16 cellular contexts compared by ENCODE assay signal in the genomic region with DNA sequence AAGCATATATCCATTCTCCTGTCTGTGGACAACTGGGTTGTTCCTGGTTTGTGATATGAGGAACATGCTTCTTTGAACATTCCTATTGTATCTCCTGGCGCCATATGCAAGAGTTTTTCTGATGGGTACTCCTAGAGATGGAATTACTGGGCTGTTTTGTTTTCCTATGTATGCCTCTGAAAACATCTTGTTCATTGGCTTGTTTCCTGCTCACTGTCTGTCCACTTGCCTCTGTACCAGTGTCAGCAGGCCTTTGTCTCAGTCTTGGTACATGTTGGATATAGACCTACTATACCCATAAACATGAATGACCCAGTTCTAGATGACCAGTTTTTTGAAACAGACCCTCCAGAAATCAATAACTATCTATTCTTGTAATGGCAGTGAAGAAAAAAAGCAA.
"Had no signal": no experiment of that assay in that cellular context is flagged by ENCODE, and none has a peak within 500 bp of the region (broad histone marks: within the 10 kb centered on the region; RNA-seq: fewer than 3 reads in every experiment).

No MANE protein-coding gene starts in this region.

- H3K4me3 ChIP-seq: adrenal gland, SJCRH30, upper lobe of left lung had no signal

- H3K9me3 ChIP-seq: adrenal gland, SJCRH30, upper lobe of left lung had no signal

- H3K27ac ChIP-seq: adrenal gland, SJCRH30 had no signal

- H3K36me3 ChIP-seq: adrenal gland, SJCRH30, upper lobe of left lung had no signal

- DNase-seq: activated B cell treated with CpG ODN at 0.5 μM for 24 hours; activated CD4-positive, alpha-beta T cell treated with anti-CD3 and anti-CD28 coated beads, Interleukin-2, amount 10 ng/mL, durations not matched to agents 24 days and 14 days; activated CD8-positive, alpha-beta memory T cell treated with anti-CD3 and anti-CD28 coated beads, Interleukin-2, amount 50 U/mL, for 4 hours; activated CD8-positive, alpha-beta T cell treated with anti-CD3 and anti-CD28 coated beads, Interleukin-2, amount 10 ng/mL, durations not matched to agents 7 days and 5 days; activated effector memory CD4-positive, alpha-beta T cell treated with anti-CD3 and anti-CD28 coated beads, Interleukin-2, amount 50 U/mL, for 16 hours; activated T-cell treated with anti-CD3 and anti-CD28 coated beads, Interleukin-2, amount 50 U/mL, for 48 hours; adrenal gland; immature natural killer cell; left cardiac atrium; mammary epithelial cell; natural killer cell; occipital lobe; SJCRH30; SW 1271; upper lobe of left lung had no signal

- ATAC-seq: activated CD8-positive, alpha-beta T cell treated with anti-CD3 and anti-CD28 coated beads, Interleukin-2, amount 10 ng/mL, durations not matched to agents 7 days and 5 days; esophagus mucosa; natural killer cell had no signal

- H3K27me3 ChIP-seq: adrenal gland, SJCRH30, upper lobe of left lung had no signal

- H3K4me1 ChIP-seq: adrenal gland, SJCRH30, upper lobe of left lung had no signal
